26 cellular contexts compared by ENCODE assay signal in the genomic region with DNA sequence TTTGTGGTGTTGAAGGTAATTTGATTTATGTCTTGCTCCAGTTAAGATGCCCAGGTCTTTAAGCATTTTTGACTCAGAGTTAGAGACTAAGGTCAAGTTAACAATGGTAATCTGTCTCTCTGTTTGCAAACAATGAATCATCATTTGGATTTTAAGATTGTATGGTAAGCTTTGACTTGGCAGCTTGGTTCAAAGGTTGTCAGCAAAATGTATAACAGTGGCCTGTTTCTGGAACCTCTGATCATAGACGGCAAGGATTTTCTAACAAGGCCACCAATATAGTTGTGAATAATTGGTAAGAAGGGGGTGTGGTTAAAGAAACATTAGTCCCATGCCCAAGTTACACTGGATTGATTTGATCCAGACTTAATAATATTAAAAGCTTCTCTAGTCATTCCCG.
DNase-seq lines count a peak whose midpoint lies in the region; ATAC-seq and TF ChIP-seq lines count a peak whose summit lies in the region.
"Had no signal": no experiment of that assay in that cellular context is flagged by ENCODE, and none has a peak within 500 bp of the region (broad histone marks: within the 10 kb centered on the region; RNA-seq: fewer than 3 reads in every experiment).

No MANE protein-coding gene starts in this region.

- H3K9me3 ChIP-seq in osteoblast (ENCODE audit: low read depth, low read length), result no peaks in the 10 kb centered on the region
- H3K9me3 ChIP-seq: gastroesophageal sphincter, neutrophil, spleen, thyroid gland had no signal

- H3K27ac ChIP-seq in epithelial cell of prostate (no peak overlapping the region), osteoblast (ENCODE audit: low read depth, low read length) (no peak overlapping the region)
- H3K27ac ChIP-seq: dorsolateral prefrontal cortex, gastroesophageal sphincter, neutrophil, spleen, thyroid gland had no signal

- no peaks in the 10 kb centered on the region for H3K27me3 ChIP-seq in osteoblast (ENCODE audit: insufficient read depth, low read length)
- H3K27me3 ChIP-seq: gastroesophageal sphincter, neutrophil, spleen, thyroid gland had no signal

- ATAC-seq in HG03139 (IDR thresholded peaks at IDR 0.05; ENCODE audit: unreplicated experiment) (no peak), HG02852 (IDR thresholded peaks at IDR 0.05; ENCODE audit: unreplicated experiment) (no peak), GM21390 (IDR thresholded peaks at IDR 0.05; ENCODE audit: unreplicated experiment) (no peak)
- ATAC-seq: activated T-cell treated with anti-CD3 and anti-CD28 coated beads, Interleukin-2, amount 50 U/mL, for 72 hours; gastroesophageal sphincter had no signal

- no peak overlapping the region for H3K4me3 ChIP-seq in osteoblast (ENCODE audit: insufficient read depth, low read length)
- H3K4me3 ChIP-seq: dorsolateral prefrontal cortex, gastroesophageal sphincter, spleen, thyroid gland had no signal

- no peak overlapping the region for H2AFZ ChIP-seq in osteoblast (ENCODE audit: low read length)

- peak; percentile 9 for DNase-seq in ELR (ENCODE audit: low read depth)
- DNase-seq in M059J (ENCODE audit: low read depth), result peak; percentile 85
- DNase-seq in epithelial cell of prostate (ENCODE audit: low read depth, low spot score), result peak; percentile 41
- DNase-seq in osteoblast (ENCODE audit: insufficient read length, low spot score, missing footprints), result peak; percentile 8
- no peak for DNase-seq in C1 segment of cervical spinal cord (lab: John Stamatoyannopoulos, UW)
- DNase-seq: activated naive CD4-positive, alpha-beta T cell treated with anti-CD3 and anti-CD28 coated beads for 36 hours; activated T-cell treated with anti-CD3 and anti-CD28 coated beads, Interleukin-2, amount 50 U/mL, for 72 hours; CD8-positive, alpha-beta memory T cell; dorsolateral prefrontal cortex; erythroblast; GOT3; kidney; NCI-H146; NCI-H2171 treated with DMSO at 0.1 percent for 48 hours; retina; SHP77; spleen; stimulated activated CD4-positive, alpha-beta T cell treated with anti-CD3 and anti-CD28 coated beads, Interleukin-4, amount 100 ng/mL, for 24 hours; stimulated activated naive CD4-positive, alpha-beta T cell treated with Interleukin-2 at 50 U/mL for 16 hours; T-helper 1 cell; thyroid gland had no signal

- no peaks in the 10 kb centered on the region for H3K79me2 ChIP-seq in osteoblast (ENCODE audit: insufficient read depth, low read length)

- peaks cover 4% of the 10 kb centered on the region for H3K4me1 ChIP-seq in osteoblast (ENCODE audit: insufficient read depth, low read length)
- H3K4me1 ChIP-seq: gastroesophageal sphincter, spleen had no signal

- no peak for TF ChIP-seq CTCF in osteoblast (IDR thresholded peaks at IDR 0.05; ENCODE audit: extremely low read depth, low read depth, low read length)

- no peaks in the 10 kb centered on the region for H3K36me3 ChIP-seq in osteoblast (ENCODE audit: insufficient read depth, low read length)
- H3K36me3 ChIP-seq: gastroesophageal sphincter, neutrophil, spleen, thyroid gland had no signal

- H4K20me1 ChIP-seq in osteoblast (ENCODE audit: insufficient read depth, low read length), result no peaks in the 10 kb centered on the region

- no peak overlapping the region for H3K4me2 ChIP-seq in osteoblast (ENCODE audit: insufficient read depth, low read length)

Comparison
In these comparisons a context has a peak if more than half of its experiments do, and no peak if none do; other contexts are left out.
1. DNase-seq: peak in ELR (single experiment), M059J (single experiment), epithelial cell of prostate (single experiment) and osteoblast (single experiment); none in C1 segment of cervical spinal cord (0 of 14).